Comparison of ENCODE assay signal across 1 cellular context in the genomic region with DNA sequence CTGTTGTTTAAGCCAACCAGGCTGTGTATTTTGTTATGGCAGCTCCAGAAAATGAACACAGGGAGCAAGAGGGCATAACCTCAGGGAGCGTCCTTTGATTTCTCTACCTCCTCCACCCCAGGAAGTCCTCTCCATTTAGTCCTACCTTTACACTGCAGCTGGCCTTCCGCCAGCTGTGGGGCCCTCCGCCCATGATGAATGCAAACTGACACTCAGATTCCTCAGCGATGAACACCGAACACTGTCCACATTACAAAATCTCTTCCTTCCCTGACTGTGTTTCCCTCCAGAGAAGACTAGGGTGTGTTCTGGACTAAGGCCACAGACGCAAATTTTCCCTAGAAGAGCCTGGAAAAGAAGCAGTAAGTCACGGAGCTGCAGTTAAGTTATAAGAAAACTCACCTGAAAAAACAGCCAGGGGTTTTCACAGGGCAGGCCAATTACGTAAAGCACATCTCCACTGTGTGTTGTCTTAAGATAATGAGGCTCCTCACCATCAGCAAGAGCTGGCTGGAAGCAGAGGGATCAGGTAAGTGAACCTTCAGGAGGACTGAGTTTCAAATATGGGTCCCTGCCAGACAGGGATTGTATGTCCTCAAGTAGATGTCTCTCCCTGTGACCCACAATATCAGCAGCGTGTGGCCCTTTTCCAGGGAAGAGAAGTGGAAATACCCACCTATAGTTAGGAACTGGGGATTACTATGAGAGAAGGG.
A peak's percentile ranks its signal among the peaks of the same experiment; 100 is the strongest.
TF ChIP-seq lines count a peak whose summit lies in the region.

No MANE protein-coding gene starts in this region.

TF ChIP-seq in HepG2, 621 proteins besides CTCF, POLR2A, EP300 and RAD21 (continued from another document and continues in another):
- no peak for TF ChIP-seq ZNF276 (CRISPR knock-in tag; IDR thresholded peaks at IDR 0.05; ENCODE audit: low read depth)
- 0 out of 2 replicates have a peak, but pooled peaks have one; percentile 65 for TF ChIP-seq MIXL1 (CRISPR knock-in tag; IDR thresholded peaks at IDR 0.05)
- no peak for TF ChIP-seq PPARG (CRISPR knock-in tag; conservative IDR thresholded peaks at IDR 0.05)
- no peak for TF ChIP-seq IRF1 (CRISPR knock-in tag; IDR thresholded peaks at IDR 0.05; ENCODE audit: low read depth)
- no peak for TF ChIP-seq GZF1 (CRISPR knock-in tag; IDR thresholded peaks at IDR 0.05)
- TF ChIP-seq, protein P1, sequence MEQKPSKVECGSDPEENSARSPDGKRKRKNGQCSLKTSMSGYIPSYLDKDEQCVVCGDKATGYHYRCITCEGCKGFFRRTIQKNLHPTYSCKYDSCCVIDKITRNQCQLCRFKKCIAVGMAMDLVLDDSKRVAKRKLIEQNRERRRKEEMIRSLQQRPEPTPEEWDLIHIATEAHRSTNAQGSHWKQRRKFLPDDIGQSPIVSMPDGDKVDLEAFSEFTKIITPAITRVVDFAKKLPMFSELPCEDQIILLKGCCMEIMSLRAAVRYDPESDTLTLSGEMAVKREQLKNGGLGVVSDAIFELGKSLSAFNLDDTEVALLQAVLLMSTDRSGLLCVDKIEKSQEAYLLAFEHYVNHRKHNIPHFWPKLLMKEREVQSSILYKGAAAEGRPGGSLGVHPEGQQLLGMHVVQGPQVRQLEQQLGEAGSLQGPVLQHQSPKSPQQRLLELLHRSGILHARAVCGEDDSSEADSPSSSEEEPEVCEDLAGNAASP (CRISPR knock-in tag; IDR thresholded peaks at IDR 0.05; ENCODE audit: borderline replicate concordance): no peak
- peak; percentile 61; the same call in 1 of the 2 replicates for TF ChIP-seq AHDC1 (CRISPR knock-in tag; IDR thresholded peaks at IDR 0.05; ENCODE audit: borderline replicate concordance)
- no peak for TF ChIP-seq MAFG (CRISPR knock-in tag; IDR thresholded peaks at IDR 0.05)
- TF ChIP-seq HNRNPL (IDR thresholded peaks at IDR 0.05; ENCODE audit: low read depth, low read length): no peak
- TF ChIP-seq ZFP36L1 (CRISPR knock-in tag; IDR thresholded peaks at IDR 0.05): 0 out of 2 replicates have a peak, but pooled peaks have one; percentile 30
- TF ChIP-seq ZNF20 (CRISPR knock-in tag; IDR thresholded peaks at IDR 0.05): no peak
- no peak for TF ChIP-seq REL (CRISPR knock-in tag; conservative IDR thresholded peaks at IDR 0.05)
- TF ChIP-seq, protein P2, sequence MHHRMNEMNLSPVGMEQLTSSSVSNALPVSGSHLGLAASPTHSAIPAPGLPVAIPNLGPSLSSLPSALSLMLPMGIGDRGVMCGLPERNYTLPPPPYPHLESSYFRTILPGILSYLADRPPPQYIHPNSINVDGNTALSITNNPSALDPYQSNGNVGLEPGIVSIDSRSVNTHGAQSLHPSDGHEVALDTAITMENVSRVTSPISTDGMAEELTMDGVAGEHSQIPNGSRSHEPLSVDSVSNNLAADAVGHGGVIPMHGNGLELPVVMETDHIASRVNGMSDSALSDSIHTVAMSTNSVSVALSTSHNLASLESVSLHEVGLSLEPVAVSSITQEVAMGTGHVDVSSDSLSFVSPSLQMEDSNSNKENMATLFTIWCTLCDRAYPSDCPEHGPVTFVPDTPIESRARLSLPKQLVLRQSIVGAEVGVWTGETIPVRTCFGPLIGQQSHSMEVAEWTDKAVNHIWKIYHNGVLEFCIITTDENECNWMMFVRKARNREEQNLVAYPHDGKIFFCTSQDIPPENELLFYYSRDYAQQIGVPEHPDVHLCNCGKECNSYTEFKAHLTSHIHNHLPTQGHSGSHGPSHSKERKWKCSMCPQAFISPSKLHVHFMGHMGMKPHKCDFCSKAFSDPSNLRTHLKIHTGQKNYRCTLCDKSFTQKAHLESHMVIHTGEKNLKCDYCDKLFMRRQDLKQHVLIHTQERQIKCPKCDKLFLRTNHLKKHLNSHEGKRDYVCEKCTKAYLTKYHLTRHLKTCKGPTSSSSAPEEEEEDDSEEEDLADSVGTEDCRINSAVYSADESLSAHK (CRISPR knock-in tag; IDR thresholded peaks at IDR 0.05; ENCODE audit: borderline replicate concordance): no peak
- TF ChIP-seq KDM6A (CRISPR knock-in tag; IDR thresholded peaks at IDR 0.05; ENCODE audit: low read depth): peak; percentile 39; the same call in 1 of the 2 replicates
- TF ChIP-seq ZNF614 (CRISPR knock-in tag; IDR thresholded peaks at IDR 0.05; ENCODE audit: borderline replicate concordance): peak; percentile 82
- no peak for TF ChIP-seq IKZF4 (CRISPR knock-in tag; IDR thresholded peaks at IDR 0.05; ENCODE audit: borderline replicate concordance, low read depth, not compliant biosample characterization)
- peak; percentile 82; the same call in 1 of the 2 replicates for TF ChIP-seq HOMEZ (CRISPR knock-in tag; IDR thresholded peaks at IDR 0.05; ENCODE audit: low read depth)
- no peak for TF ChIP-seq SOX13 (IDR thresholded peaks at IDR 0.05)
- TF ChIP-seq SOX13 (CRISPR knock-in tag; conservative IDR thresholded peaks at IDR 0.05 in 1 of 2, IDR thresholded peaks at IDR 0.05 in 1 of 2): peak in 1 of 2 experiments; percentile 60; a peak in 2 of 4 replicates
- TF ChIP-seq CREM (IDR thresholded peaks at IDR 0.05): no peak
- TF ChIP-seq CREM (CRISPR knock-in tag; IDR thresholded peaks at IDR 0.05): no peak
- TF ChIP-seq PCBP2 (optimal IDR thresholded peaks at IDR 0.05; ENCODE audit: low read depth, low read length, poor library complexity, severe bottlenecking): no peak
- TF ChIP-seq NR2F2 (IDR thresholded peaks at IDR 0.05; ENCODE audit: borderline replicate concordance, low read depth): peak; percentile 62
- TF ChIP-seq CHCHD3 (CRISPR knock-in tag; IDR thresholded peaks at IDR 0.05): no peak
- TF ChIP-seq KLF12 (CRISPR knock-in tag; IDR thresholded peaks at IDR 0.05; ENCODE audit: borderline replicate concordance): no peak
- TF ChIP-seq NFATC3 (CRISPR knock-in tag; IDR thresholded peaks at IDR 0.05): no peak
- peak; percentile 78 for TF ChIP-seq ZNF263 (CRISPR knock-in tag; IDR thresholded peaks at IDR 0.05)
- TF ChIP-seq, protein P3, sequence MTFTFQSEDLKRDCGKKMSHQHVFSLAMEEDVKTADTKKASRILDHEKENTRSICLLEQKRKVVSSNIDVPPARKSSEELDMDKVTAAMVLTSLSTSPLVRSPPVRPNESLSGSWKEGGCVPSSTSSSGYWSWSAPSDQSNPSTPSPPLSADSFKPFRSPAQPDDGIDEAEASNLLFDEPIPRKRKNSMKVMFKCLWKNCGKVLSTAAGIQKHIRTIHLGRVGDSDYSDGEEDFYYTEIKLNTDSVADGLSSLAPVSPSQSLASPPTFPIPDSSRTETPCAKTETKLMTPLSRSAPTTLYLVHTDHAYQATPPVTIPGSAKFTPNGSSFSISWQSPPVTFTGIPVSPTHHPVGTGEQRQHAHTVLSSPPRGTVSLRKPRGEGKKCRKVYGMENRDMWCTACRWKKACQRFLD (CRISPR knock-in tag; IDR thresholded peaks at IDR 0.05; ENCODE audit: borderline replicate concordance): no peak
- TF ChIP-seq, protein P4, sequence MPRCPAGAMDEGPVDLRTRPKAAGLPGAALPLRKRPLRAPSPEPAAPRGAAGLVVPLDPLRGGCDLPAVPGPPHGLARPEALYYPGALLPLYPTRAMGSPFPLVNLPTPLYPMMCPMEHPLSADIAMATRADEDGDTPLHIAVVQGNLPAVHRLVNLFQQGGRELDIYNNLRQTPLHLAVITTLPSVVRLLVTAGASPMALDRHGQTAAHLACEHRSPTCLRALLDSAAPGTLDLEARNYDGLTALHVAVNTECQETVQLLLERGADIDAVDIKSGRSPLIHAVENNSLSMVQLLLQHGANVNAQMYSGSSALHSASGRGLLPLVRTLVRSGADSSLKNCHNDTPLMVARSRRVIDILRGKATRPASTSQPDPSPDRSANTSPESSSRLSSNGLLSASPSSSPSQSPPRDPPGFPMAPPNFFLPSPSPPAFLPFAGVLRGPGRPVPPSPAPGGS (CRISPR knock-in tag; IDR thresholded peaks at IDR 0.05): no peak
- TF ChIP-seq PHF8 (CRISPR knock-in tag; IDR thresholded peaks at IDR 0.05): no peak
- no peak for TF ChIP-seq TEAD2 (CRISPR knock-in tag; IDR thresholded peaks at IDR 0.05)
- TF ChIP-seq ZNF224 (CRISPR knock-in tag; IDR thresholded peaks at IDR 0.05): no peak
- TF ChIP-seq DR1 (CRISPR knock-in tag; IDR thresholded peaks at IDR 0.05): no peak
- peak; percentile 90; the same call in 1 of the 2 replicates for TF ChIP-seq ZBTB26 (CRISPR knock-in tag; IDR thresholded peaks at IDR 0.05; ENCODE audit: borderline replicate concordance)
